In the genomic region with DNA sequence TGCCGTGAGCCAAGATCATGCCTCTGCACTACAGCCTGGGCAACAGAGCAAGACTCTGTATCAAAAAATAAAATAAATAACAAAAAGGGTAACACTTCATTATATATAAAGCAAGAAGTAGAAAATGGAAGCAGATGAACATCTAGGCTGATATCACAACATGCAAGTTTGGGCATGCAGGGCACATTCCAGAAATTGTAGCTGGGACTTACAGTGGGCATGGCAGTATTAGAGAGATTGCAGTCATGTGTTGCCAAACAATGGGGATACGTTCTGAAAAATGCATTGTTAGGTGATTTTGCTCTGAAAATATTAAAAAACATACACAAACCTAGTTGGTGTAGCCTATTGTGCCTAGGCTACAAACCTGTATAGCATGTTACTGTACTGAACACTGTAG, we compare ENCODE assay signal across 22 cellular contexts.
"Had no signal": no experiment of that assay in that cellular context is flagged by ENCODE, and none has a peak within 500 bp of the region (broad histone marks: within the 10 kb centered on the region; RNA-seq: fewer than 3 reads in every experiment).

No MANE protein-coding gene starts in this region.

- H3K9ac ChIP-seq: KMS-11, SK-N-SH had no signal

- H3K27ac Mint-ChIP-seq: IgD-negative memory B cell had no signal

- H3K36me3 ChIP-seq: Peyer's patch had no signal

- H3K4me1 Mint-ChIP-seq: IgD-negative memory B cell had no signal

- H3K27ac ChIP-seq: KMS-11, PC-9, Peyer's patch had no signal

- H3K27me3 Mint-ChIP-seq: IgD-negative memory B cell had no signal

- H3K4me2 ChIP-seq: KMS-11, PC-9, SK-N-SH had no signal

- ATAC-seq: K562 had no signal

- H3K9me3 ChIP-seq: Peyer's patch, SK-N-SH had no signal

- H3K4me1 ChIP-seq: Peyer's patch had no signal

- H3K36me3 Mint-ChIP-seq: IgD-negative memory B cell had no signal

- DNase-seq: Kasumi-1, NCI-H1092, NCI-H1417 treated with DMSO at 0.1 percent for 48 hours, NCI-H187, NCI-H2029, NCI-H2081 treated with DMSO at 0.1 percent for 48 hours, NCI-H2171, NCI-H226, NCI-H446, NCI-H510A, NCI-H524 treated with DMSO at 0.1 percent for 48 hours, NCI-H69, NCI-H774, PC-9, Peyer's patch, SHP77, SK-N-SH, SW 1271 had no signal

- H3K27me3 ChIP-seq: Peyer's patch had no signal

- H3K4me3 Mint-ChIP-seq: IgD-negative memory B cell had no signal

- FAIRE-seq: HTR-8/SVneo, K562 had no signal

- H3K4me3 ChIP-seq: K562, PC-9, Peyer's patch had no signal

- H2AFZ ChIP-seq: PC-9 had no signal
